1 cellular context compared by ENCODE assay signal in genomic region chr14:71410578-71411279, GRCh38.
TF ChIP-seq lines count a peak whose summit lies in the region.

No MANE protein-coding gene starts in this region.

TF ChIP-seq in HepG2, 621 proteins besides CTCF, POLR2A, EP300 and RAD21 (continued from another document):
- TF ChIP-seq, protein P1, sequence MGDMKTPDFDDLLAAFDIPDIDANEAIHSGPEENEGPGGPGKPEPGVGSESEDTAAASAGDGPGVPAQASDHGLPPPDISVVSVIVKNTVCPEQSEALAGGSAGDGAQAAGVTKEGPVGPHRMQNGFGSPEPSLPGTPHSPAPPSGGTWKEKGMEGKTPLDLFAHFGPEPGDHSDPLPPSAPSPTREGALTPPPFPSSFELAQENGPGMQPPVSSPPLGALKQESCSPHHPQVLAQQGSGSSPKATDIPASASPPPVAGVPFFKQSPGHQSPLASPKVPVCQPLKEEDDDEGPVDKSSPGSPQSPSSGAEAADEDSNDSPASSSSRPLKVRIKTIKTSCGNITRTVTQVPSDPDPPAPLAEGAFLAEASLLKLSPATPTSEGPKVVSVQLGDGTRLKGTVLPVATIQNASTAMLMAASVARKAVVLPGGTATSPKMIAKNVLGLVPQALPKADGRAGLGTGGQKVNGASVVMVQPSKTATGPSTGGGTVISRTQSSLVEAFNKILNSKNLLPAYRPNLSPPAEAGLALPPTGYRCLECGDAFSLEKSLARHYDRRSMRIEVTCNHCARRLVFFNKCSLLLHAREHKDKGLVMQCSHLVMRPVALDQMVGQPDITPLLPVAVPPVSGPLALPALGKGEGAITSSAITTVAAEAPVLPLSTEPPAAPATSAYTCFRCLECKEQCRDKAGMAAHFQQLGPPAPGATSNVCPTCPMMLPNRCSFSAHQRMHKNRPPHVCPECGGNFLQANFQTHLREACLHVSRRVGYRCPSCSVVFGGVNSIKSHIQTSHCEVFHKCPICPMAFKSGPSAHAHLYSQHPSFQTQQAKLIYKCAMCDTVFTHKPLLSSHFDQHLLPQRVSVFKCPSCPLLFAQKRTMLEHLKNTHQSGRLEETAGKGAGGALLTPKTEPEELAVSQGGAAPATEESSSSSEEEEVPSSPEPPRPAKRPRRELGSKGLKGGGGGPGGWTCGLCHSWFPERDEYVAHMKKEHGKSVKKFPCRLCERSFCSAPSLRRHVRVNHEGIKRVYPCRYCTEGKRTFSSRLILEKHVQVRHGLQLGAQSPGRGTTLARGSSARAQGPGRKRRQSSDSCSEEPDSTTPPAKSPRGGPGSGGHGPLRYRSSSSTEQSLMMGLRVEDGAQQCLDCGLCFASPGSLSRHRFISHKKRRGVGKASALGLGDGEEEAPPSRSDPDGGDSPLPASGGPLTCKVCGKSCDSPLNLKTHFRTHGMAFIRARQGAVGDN (CRISPR knock-in tag; IDR thresholded peaks at IDR 0.05): no peak
- TF ChIP-seq ZNF430 (CRISPR knock-in tag; IDR thresholded peaks at IDR 0.05) (no peak), ZNF703 (CRISPR knock-in tag; IDR thresholded peaks at IDR 0.05; ENCODE audit: borderline replicate concordance) (no peak), EHMT2 (IDR thresholded peaks at IDR 0.05; ENCODE audit: borderline replicate concordance, low read depth, low read length) (no peak), ZNF569 (CRISPR knock-in tag; IDR thresholded peaks at IDR 0.05; ENCODE audit: borderline replicate concordance) (no peak)
